In the genomic region with DNA sequence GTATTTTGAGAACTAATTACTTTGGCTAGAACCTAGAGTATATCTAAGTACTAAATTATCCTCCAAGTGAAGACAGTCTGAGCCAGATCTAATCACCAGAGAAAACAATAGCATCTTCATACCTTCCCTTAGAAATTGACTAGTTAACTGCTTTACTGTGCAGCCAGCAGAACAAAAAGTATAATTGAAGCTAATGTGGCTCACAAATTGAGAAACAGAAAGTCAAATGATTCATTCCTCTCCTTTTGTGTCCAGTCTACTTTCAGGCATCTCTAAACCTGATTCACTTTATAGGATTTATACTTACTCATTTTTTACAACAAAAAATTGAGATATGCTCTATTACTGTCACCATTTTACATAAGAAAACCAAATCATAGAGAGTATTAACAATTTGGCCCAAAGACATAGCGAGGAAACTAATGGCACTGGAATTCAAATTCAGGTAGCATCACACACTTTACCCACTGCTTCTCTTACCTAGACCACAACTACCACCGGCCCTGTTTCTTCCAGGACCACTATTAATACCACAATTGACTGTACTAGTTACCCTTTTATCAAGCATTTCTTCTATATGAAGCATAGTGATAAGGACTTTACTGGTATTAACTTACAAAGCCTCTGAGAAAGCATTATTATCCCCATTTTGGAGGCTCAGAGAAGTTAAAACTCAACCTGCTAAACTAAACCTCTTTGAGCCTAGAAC, we compare ENCODE assay signal across 22 cellular contexts.
A peak's percentile ranks its signal among the peaks of the same experiment; 100 is the strongest.
DNase-seq lines count a peak whose midpoint lies in the region; ATAC-seq, FAIRE-seq and TF ChIP-seq lines count a peak whose summit lies in the region.
"Had no signal": no experiment of that assay in that cellular context is flagged by ENCODE, and none has a peak within 500 bp of the region (broad histone marks: within the 10 kb centered on the region; RNA-seq: fewer than 3 reads in every experiment).

No MANE protein-coding gene starts in this region.

- no peak overlapping the region for H2AFZ ChIP-seq in GM12878 (ENCODE audit: control insufficient read depth, low read depth, low read length)

- H3K27me3 Mint-ChIP-seq in activated CD8-positive, alpha-beta T cell treated with anti-CD3 and anti-CD28 coated beads for 36 hours: no peaks in the 10 kb centered on the region
- H3K27me3 Mint-ChIP-seq: activated CD4-positive, alpha-beta T cell treated with anti-CD3 and anti-CD28 coated beads, Interleukin-2, amount 10 ng/mL, durations not matched to agents 24 days and 14 days had no signal

- peaks cover 2% of the 10 kb centered on the region for H3K9me3 Mint-ChIP-seq in activated CD8-positive, alpha-beta T cell treated with anti-CD3 and anti-CD28 coated beads for 36 hours
- H3K9me3 Mint-ChIP-seq: neural crest cell had no signal

- H3K36me3 ChIP-seq in GM12878 (ENCODE audit: control insufficient read depth in 2 of 2, insufficient read depth in 2 of 2, low read length in 1 of 2): no peaks in the 10 kb centered on the region
- no peaks in the 10 kb centered on the region for H3K36me3 ChIP-seq in mucosa of descending colon (ENCODE audit: low read depth)
- H3K36me3 ChIP-seq: gastrocnemius medialis, right atrium auricular region, thyroid gland had no signal

- no peaks in the 10 kb centered on the region for H3K36me3 Mint-ChIP-seq in activated CD8-positive, alpha-beta T cell treated with anti-CD3 and anti-CD28 coated beads for 36 hours (ENCODE audit: low read depth)

- intact Hi-C loops in GM12878 (cut with micrococcal nuclease; ENCODE audit: unreplicated experiment) (no loop called here), mucosa of descending colon (cut with DNase I, micrococcal nuclease) (no loop called here)
- intact Hi-C loops in activated CD8-positive, alpha-beta T cell treated with anti-CD3 and anti-CD28 coated beads for 36 hours (cut with micrococcal nuclease): no loop called here

- H3K9me3 ChIP-seq in GM12878 (replicated peaks; ENCODE audit: control insufficient read depth, insufficient read depth, low read length): no peaks in the 10 kb centered on the region
- H3K9me3 ChIP-seq in mucosa of descending colon: no peaks in the 10 kb centered on the region
- H3K9me3 ChIP-seq: gastrocnemius medialis, right atrium auricular region, thyroid gland had no signal

- H3K27ac Mint-ChIP-seq in activated CD8-positive, alpha-beta T cell treated with anti-CD3 and anti-CD28 coated beads for 36 hours: no peak overlapping the region
- H3K27ac Mint-ChIP-seq: activated CD4-positive, alpha-beta T cell treated with anti-CD3 and anti-CD28 coated beads, Interleukin-2, amount 10 ng/mL, durations not matched to agents 24 days and 14 days had no signal

- H3K4me2 ChIP-seq in GM12878 (ENCODE audit: control insufficient read depth, insufficient read depth): no peak overlapping the region

- TF ChIP-seq CTCF in GM12878 (IDR thresholded peaks at IDR 0.05 in 2 of 3, conservative IDR thresholded peaks at IDR 0.05 in 1 of 3; ENCODE audit: control insufficient read depth in 2 of 3, extremely low read depth in 1 of 3, insufficient read depth in 1 of 3, low read depth in 3 of 3, low read length in 3 of 3): no peak
- TF ChIP-seq CTCF in activated CD8-positive, alpha-beta T cell treated with anti-CD3 and anti-CD28 coated beads for 36 hours (IDR thresholded peaks at IDR 0.05): no peak
- no peak for TF ChIP-seq CTCF in mucosa of descending colon (IDR thresholded peaks at IDR 0.05)

- H3K27ac ChIP-seq in GM12878 (ENCODE audit: control insufficient read depth, insufficient read depth): no peak overlapping the region
- H3K27ac ChIP-seq: gastrocnemius medialis, right atrium auricular region, thyroid gland had no signal

- H3K4me1 ChIP-seq in GM12878 (ENCODE audit: control insufficient read depth, insufficient read depth, low read length) (peaks cover 3% of the 10 kb centered on the region), mucosa of descending colon (ENCODE audit: low read depth) (no peaks in the 10 kb centered on the region)
- H3K4me1 ChIP-seq: gastrocnemius medialis, right atrium auricular region, thyroid gland had no signal

- WGBS in GM12878 (ENCODE audit: insufficient coverage, insufficient replicate concordance, low lambda C conversion rate, missing lambda C conversion rate): 17% methylated on average over 2 of the region's 2 CpGs

- POLR2A ChIA-PET in GM12878 (lab: Charles Lee): interaction anchor here (1.9 kb wide), 1 partner anchor 27 kb away, joined by 6 read pairs; no protein-coding TSS in a partner anchor
- POLR2A ChIA-PET in activated CD8-positive, alpha-beta T cell treated with anti-CD3 and anti-CD28 coated beads for 36 hours (lab: Charles Lee): no interaction called here

- no peaks in the 10 kb centered on the region for H3K4me1 Mint-ChIP-seq in activated CD8-positive, alpha-beta T cell treated with anti-CD3 and anti-CD28 coated beads for 36 hours (ENCODE audit: low read depth)
- H3K4me1 Mint-ChIP-seq: activated CD4-positive, alpha-beta T cell treated with anti-CD3 and anti-CD28 coated beads, Interleukin-2, amount 10 ng/mL, durations not matched to agents 24 days and 14 days; neural crest cell had no signal

- ATAC-seq in GM18868 (IDR thresholded peaks at IDR 0.05; ENCODE audit: unreplicated experiment): peak; percentile 52
- ATAC-seq in GM21528 (IDR thresholded peaks at IDR 0.05; ENCODE audit: low FRiP score, unreplicated experiment): peak; percentile 39
- peak; percentile 41 for ATAC-seq in HG02970 (IDR thresholded peaks at IDR 0.05; ENCODE audit: low FRiP score, unreplicated experiment)
- ATAC-seq in GM12878: peak; percentile 70
- no peak for ATAC-seq in activated CD8-positive, alpha-beta T cell treated with anti-CD3 and anti-CD28 coated beads for 36 hours
- no peak for ATAC-seq in mucosa of descending colon
- no peak for ATAC-seq in HG02642 (IDR thresholded peaks at IDR 0.05; ENCODE audit: poor library complexity, unreplicated experiment)
- ATAC-seq: activated T-cell treated with anti-CD3 and anti-CD28 coated beads, Interleukin-2, amount 50 U/mL, for 4 hours; gastrocnemius medialis had no signal

- BruUV-seq in GM12878 (replicated peaks; lab: Mats Ljungman, UMichigan): no TSS peak

- no peak overlapping the region for H3K4me3 ChIP-seq in GM12878
- H3K4me3 ChIP-seq in mucosa of descending colon: no peak overlapping the region
- H3K4me3 ChIP-seq: gastrocnemius medialis, right atrium auricular region, thyroid gland had no signal

- RAD21 ChIA-PET in GM12878 (lab: Charles Lee; ENCODE audit: unreplicated experiment): interaction anchor here (1.4 to 2.5 kb wide), 2 partner anchors 16 to 26 kb away, joined by 4 to 8 read pairs; no protein-coding TSS in a partner anchor

- TF ChIP-seq RAD21 in GM12878 (IDR thresholded peaks at IDR 0.05; ENCODE audit: insufficient read depth, low read depth, low read length): no peak

- no peaks in the 10 kb centered on the region for H4K20me1 ChIP-seq in GM12878 (ENCODE audit: control insufficient read depth, insufficient read depth)

- no peaks in the 10 kb centered on the region for H3K27me3 ChIP-seq in GM12878 (replicated peaks in 1 of 2; ENCODE audit: control insufficient read depth in 2 of 2, insufficient read depth in 2 of 2, low read length in 1 of 2)
- H3K27me3 ChIP-seq: gastrocnemius medialis, right atrium auricular region, thyroid gland had no signal

- no peaks in the 10 kb centered on the region for H3K79me2 ChIP-seq in GM12878 (ENCODE audit: control insufficient read depth, insufficient read depth, low read length)

- in situ Hi-C loops in GM12878 (cut with MboI): no loop called here

- CTCF ChIA-PET in GM12878 (lab: Yijun Ruan, JAX): interaction anchor here (0.7 to 1.7 kb wide), 3 partner anchors 12 to 23 kb away, joined by 3 to 7 read pairs (median 3); no protein-coding TSS in a partner anchor
- CTCF ChIA-PET in activated CD8-positive, alpha-beta T cell treated with anti-CD3 and anti-CD28 coated beads for 36 hours (lab: Charles Lee): no interaction called here

- SMC1A ChIA-PET in GM12878 (lab: Charles Lee; ENCODE audit: uncharacterized antibody, unreplicated experiment): interaction anchor here (0.9 to 4.2 kb wide), 9 partner anchors 9 to 101 kb away, joined by 3 to 22 read pairs (median 4); no protein-coding TSS in a partner anchor

- TF ChIP-seq EP300 in GM12878 (IDR thresholded peaks at IDR 0.05; ENCODE audit: borderline replicate concordance in 1 of 2, control insufficient read depth in 1 of 2, low read depth in 2 of 2, low read length in 2 of 2): no peak

- DNase-seq in GM12878 (ENCODE audit: low read depth, low spot score) (peak; percentile 39), COR-L47 (lab: John Stamatoyannopoulos, UW) (no peak), mucosa of descending colon (no peak)
- DNase-seq in activated CD8-positive, alpha-beta T cell treated with anti-CD3 and anti-CD28 coated beads for 36 hours: no peak
- DNase-seq: activated CD4-positive, alpha-beta T cell treated with anti-CD3 and anti-CD28 coated beads, Interleukin-2, amount 10 ng/mL, durations not matched to agents 24 days and 14 days; activated T-cell treated with anti-CD3 and anti-CD28 coated beads, Interleukin-2, amount 50 U/mL, for 4 hours; central memory CD4-positive, alpha-beta T cell; gastrocnemius medialis; IMR-90; NCI-H1092 treated with DMSO at 0.1 percent for 48 hours; SHP77 treated with DMSO at 0.1 percent for 48 hours; stimulated activated CD4-positive, alpha-beta T cell treated with anti-CD3 and anti-CD28 coated beads, Interleukin-2, amount 100 ng/mL, for 24 hours; stimulated activated CD8-positive, alpha-beta memory T cell treated with anti-CD3 and anti-CD28 coated beads, Interleukin-4, amount 100 ng/mL, for 48 hours; T-helper 9 cell; thyroid gland had no signal

- no peak overlapping the region for H3K4me3 Mint-ChIP-seq in activated CD8-positive, alpha-beta T cell treated with anti-CD3 and anti-CD28 coated beads for 36 hours
- H3K4me3 Mint-ChIP-seq: activated CD4-positive, alpha-beta T cell treated with anti-CD3 and anti-CD28 coated beads, Interleukin-2, amount 10 ng/mL, durations not matched to agents 24 days and 14 days; activated T-cell treated with anti-CD3 and anti-CD28 coated beads, Interleukin-2, amount 50 U/mL, for 4 hours; neural crest cell had no signal

- H3K9ac ChIP-seq in GM12878 (ENCODE audit: control insufficient read depth, insufficient read depth, low read length): no peak overlapping the region

- no peak for TF ChIP-seq POLR2A in GM12878 (IDR thresholded peaks at IDR 0.05; ENCODE audit: low read depth, low read length)

- FAIRE-seq in GM12878 (lab: Jason Lieb, UNC): no peak
- FAIRE-seq: endometrium had no signal

TF ChIP-seq in GM12878, 131 proteins besides CTCF, POLR2A, EP300 and RAD21 (continues in another document):
- TF ChIP-seq MTA2 (IDR thresholded peaks at IDR 0.05; ENCODE audit: low read depth): peak; percentile 93
- TF ChIP-seq ZNF24 (IDR thresholded peaks at IDR 0.05): 0 out of 2 replicates have a peak, but pooled peaks have one; percentile 44
- peak; percentile 79 for TF ChIP-seq JUNB (IDR thresholded peaks at IDR 0.05)

Comparison
In these comparisons a context has a peak if more than half of its experiments do, and no peak if none do; other contexts are left out.
1. ATAC-seq: peak in GM18868 (single experiment), GM21528 (single experiment), HG02970 (single experiment) and GM12878 (single experiment); none in activated CD8-positive, alpha-beta T cell treated with anti-CD3 and anti-CD28 coated beads for 36 hours (single experiment), mucosa of descending colon (single experiment) and HG02642 (single experiment).